Comparison of ENCODE assay signal across 7 cellular contexts in genomic region chr4:75990129-75990528, GRCh38. TPM values are rescaled to one million over a fixed set of nuclear protein-coding genes. Genes with fewer than 3 reads are reported as not detected.
DNase-seq lines count a peak whose midpoint lies in the region; FAIRE-seq and TF ChIP-seq lines count a peak whose summit lies in the region.
"Had no signal": no experiment of that assay in that cellular context is flagged by ENCODE, and none has a peak within 500 bp of the region (broad histone marks: within the 10 kb centered on the region; RNA-seq: fewer than 3 reads in every experiment).

No MANE protein-coding gene starts in this region.

- H4K20me1 ChIP-seq in OCI-LY1 (ENCODE audit: insufficient read depth, low read length) (no peaks in the 10 kb centered on the region), endothelial cell of umbilical vein (replicated peaks; ENCODE audit: control insufficient read depth, extremely low read depth, insufficient read depth, low read length) (no peaks in the 10 kb centered on the region)

- H3K9me1 ChIP-seq in endothelial cell of umbilical vein (replicated peaks; ENCODE audit: control insufficient read depth, extremely low read depth, insufficient read depth, low read length) = no peaks in the 10 kb centered on the region

- H3K4me3 ChIP-seq in OCI-LY1 (ENCODE audit: low read depth, low read length, poor library complexity, severe bottlenecking) = peak overlapping the region; percentile 95
- H3K4me3 ChIP-seq in endothelial cell of umbilical vein (replicated peaks in 1 of 3; ENCODE audit: insufficient read depth in 1 of 3, low read depth in 1 of 3, low read length in 3 of 3) = peak overlapping the region; percentile 61 to 92 (median 91)
- H3K4me3 ChIP-seq in small intestine (ENCODE audit: low read depth in 1 of 2, low read length in 2 of 2) = peak overlapping the region; percentile 79 to 93

- 0 out of 2 replicates have a peak, but pooled peaks cover 15% of the 10 kb centered on the region for H3K36me3 ChIP-seq in OCI-LY1 (ENCODE audit: insufficient read depth, low read length)
- no peaks in the 10 kb centered on the region for H3K36me3 ChIP-seq in endothelial cell of umbilical vein (ENCODE audit: control insufficient read depth in 2 of 2, extremely low read depth in 1 of 2, insufficient read depth in 2 of 2, low read length in 2 of 2)
- no peaks in the 10 kb centered on the region for H3K36me3 ChIP-seq in small intestine (ENCODE audit: control insufficient read depth in 2 of 2, insufficient read depth in 2 of 2, low read length in 2 of 2)

- H3K9ac ChIP-seq in OCI-LY1 (ENCODE audit: low read length) = peak overlapping the region; percentile 95
- peak overlapping the region; percentile 88 for H3K9ac ChIP-seq in endothelial cell of umbilical vein (replicated peaks; ENCODE audit: extremely low read depth, insufficient read depth, low read length)

- H2AFZ ChIP-seq in OCI-LY1 (ENCODE audit: low read length) (no peak overlapping the region), endothelial cell of umbilical vein (ENCODE audit: low read depth, low read length) (peak overlapping the region; percentile 75)

- 0 to 1% (median 0%) methylated on average over 17 of the region's 17 CpGs for whole genome bisulfite sequencing in small intestine, 3 donors

- intact Hi-C loops in endothelial cell of umbilical vein (cut with micrococcal nuclease) = loop anchor here (2.0 to 5.0 kb wide), 2 partner anchors 97 to 159 kb away; partner anchors contain the start of gene NUP54

- H3K27me3 ChIP-seq in OCI-LY1 (ENCODE audit: insufficient read depth, low read length) = no peaks in the 10 kb centered on the region
- H3K27me3 ChIP-seq in endothelial cell of umbilical vein (ENCODE audit: control insufficient read depth in 2 of 2, insufficient read depth in 2 of 2, low read length in 2 of 2) = peaks cover 7 to 8% of the 10 kb centered on the region in 2 experiments
- H3K27me3 ChIP-seq in small intestine (ENCODE audit: control insufficient read depth in 2 of 2, insufficient read depth in 2 of 2, low read length in 2 of 2) = no peaks in the 10 kb centered on the region

- peak; percentile 42 for DNase-seq in endothelial cell of umbilical vein (ENCODE audit: low read depth, low spot score)
- no peak for DNase-seq in small intestine
- no peak for DNase-seq in NCI-H510A treated with DMSO at 0.1 percent for 48 hours (lab: John Stamatoyannopoulos, UW)
- no peak for DNase-seq in activated CD4-positive, CD25-positive, alpha-beta regulatory T cell (lab: John Stamatoyannopoulos, UW)
- no peak for DNase-seq in T1000 (lab: John Stamatoyannopoulos, UW)

- no peak for TF ChIP-seq CTCF in OCI-LY1 (IDR thresholded peaks at IDR 0.05; ENCODE audit: low read length)
- no peak for TF ChIP-seq CTCF in endothelial cell of umbilical vein (IDR thresholded peaks at IDR 0.05; ENCODE audit: extremely low read depth in 1 of 2, insufficient read depth in 1 of 2, low read depth in 1 of 2, low read length in 2 of 2)

- CTCF ChIA-PET in endothelial cell of umbilical vein (lab: Charles Lee) = interaction anchor here (0.8 to 3.5 kb wide), 7 partner anchors 12 to 167 kb away, joined by 3 to 19 read pairs (median 4); partner anchors contain the start of gene NAAA

- H3K79me2 ChIP-seq in OCI-LY1 (ENCODE audit: insufficient read depth, low read length) (peaks cover 53% of the 10 kb centered on the region), endothelial cell of umbilical vein (ENCODE audit: control insufficient read depth, insufficient read depth, low read length) (peaks cover 54% of the 10 kb centered on the region)

- no peaks in the 10 kb centered on the region for H3K9me2 ChIP-seq in OCI-LY1 (ENCODE audit: low read depth, low read length)

- no peaks in the 10 kb centered on the region for H3F3A ChIP-seq in OCI-LY1 (ENCODE audit: insufficient read depth, low read length)

- dilution Hi-C loops in endothelial cell of umbilical vein (cut with MboI; ENCODE audit: extremely low pct_ligation_motif_present, low sequenced_read_pairs) = no loop called here

- TF ChIP-seq POLR2A in endothelial cell of umbilical vein (IDR thresholded peaks at IDR 0.05; ENCODE audit: low read depth, low read length) = no peak

- BruUV-seq in endothelial cell of umbilical vein (replicated peaks; lab: Mats Ljungman, UMichigan) = no TSS peak

- POLR2A ChIA-PET in endothelial cell of umbilical vein (lab: Charles Lee) = interaction anchor here (0.8 kb wide), 1 partner anchor 208 kb away, joined by 3 read pairs; no protein-coding TSS in a partner anchor

- H3K4me2 ChIP-seq in OCI-LY1 (ENCODE audit: low read length) = peak overlapping the region; percentile 91
- peak overlapping the region; percentile 94 for H3K4me2 ChIP-seq in endothelial cell of umbilical vein (ENCODE audit: insufficient read depth, low read length)

- H3K27ac ChIP-seq in OCI-LY1 (ENCODE audit: low read depth, low read length, poor library complexity, severe bottlenecking) = no peak overlapping the region
- H3K27ac ChIP-seq in endothelial cell of umbilical vein (ENCODE audit: insufficient read depth, low read depth, low read length) = peak overlapping the region; percentile 84
- peak overlapping the region in 1 of 2 donors; percentile 66 for H3K27ac ChIP-seq in small intestine (ENCODE audit: low read depth in 1 of 2, low read length in 1 of 2)

- no peak for FAIRE-seq in endothelial cell of umbilical vein (lab: Jason Lieb, UNC)
- no peak for FAIRE-seq in small intestine (lab: Jason Lieb, UNC)

- peaks cover 15% of the 10 kb centered on the region for H3K4me1 ChIP-seq in OCI-LY1 (ENCODE audit: insufficient read depth, low read length, severe bottlenecking)
- peaks cover 10% of the 10 kb centered on the region for H3K4me1 ChIP-seq in endothelial cell of umbilical vein (ENCODE audit: control insufficient read depth, extremely low read depth, insufficient read depth, low read length)
- H3K4me1 ChIP-seq in small intestine (ENCODE audit: control insufficient read depth in 2 of 2, insufficient read depth in 1 of 2, low read depth in 1 of 2, low read length in 1 of 2) = peaks cover 2 to 11% of the 10 kb centered on the region in 2 donors

- no peaks in the 10 kb centered on the region for H3K9me3 ChIP-seq in OCI-LY1 (ENCODE audit: low read length)
- H3K9me3 ChIP-seq in endothelial cell of umbilical vein (replicated peaks; ENCODE audit: control insufficient read depth, insufficient read depth, low read length) = no peaks in the 10 kb centered on the region
- H3K9me3 ChIP-seq in small intestine (ENCODE audit: control insufficient read depth, low read depth) = no peaks in the 10 kb centered on the region

TF ChIP-seq in endothelial cell of umbilical vein, 7 proteins besides CTCF, POLR2A, EP300 and RAD21 (continues in another document):
- TF ChIP-seq FOS (IDR thresholded peaks at IDR 0.05; ENCODE audit: borderline replicate concordance, insufficient read depth, low read length) = no peak

RNA-seq across cellular contexts. Expression of gene SDAD1, which starts 0.6 kb away (rescaled TPM):
- total RNA-seq in endothelial cell of umbilical vein = 32.3 and 37.5 TPM in 2 replicates
- polyA plus RNA-seq in endothelial cell of umbilical vein (6.0 and 7.9 TPM in 2 replicates), small intestine (10 to 100 TPM in 2 of 3 donors, 1 to 10 TPM in 1; 9.7 to 16.7 (median 11.9) TPM)
- 12.5 and 12.8 TPM in 2 replicates for polyA plus RNA-seq in endothelial cell of umbilical vein (2011; cell fraction: cytosol; rRNA removed)
- polyA plus RNA-seq in endothelial cell of umbilical vein (2011; cell fraction: nucleus; rRNA removed) = 18.5 and 20.3 TPM in 2 replicates
- polyA plus RNA-seq in endothelial cell of umbilical vein (2012) = 21.9 and 30.5 TPM in 2 replicates
- polyA minus RNA-seq in endothelial cell of umbilical vein = 11.2 and 13.1 TPM in 2 replicates
- polyA minus RNA-seq in endothelial cell of umbilical vein (2011; cell fraction: cytosol; rRNA and poly(A)+ RNA removed) = 9.1 TPM
- polyA minus RNA-seq in endothelial cell of umbilical vein (2011; cell fraction: nucleus; rRNA and poly(A)+ RNA removed) = 18.6 and 21.8 TPM in 2 replicates

RNA-seq across cellular contexts. Expression of gene CXCL9, which starts 17.2 kb away (rescaled TPM):
- total RNA-seq in endothelial cell of umbilical vein = not detected in 2 replicates
- polyA plus RNA-seq in endothelial cell of umbilical vein (not detected in 2 replicates), small intestine (1 to 10 TPM in 2 of 3 donors, not detected in 1; 2.7 to 4.1 TPM)
- not detected in 2 replicates for polyA plus RNA-seq in endothelial cell of umbilical vein (2011; cell fraction: cytosol; rRNA removed)
- not detected in 2 replicates for polyA plus RNA-seq in endothelial cell of umbilical vein (2011; cell fraction: nucleus; rRNA removed)
- not detected in 2 replicates for polyA plus RNA-seq in endothelial cell of umbilical vein (2012)
- polyA minus RNA-seq in endothelial cell of umbilical vein = not detected in 2 replicates
- polyA minus RNA-seq in endothelial cell of umbilical vein (2011; cell fraction: cytosol; rRNA and poly(A)+ RNA removed) = not detected
- not detected in 2 replicates for polyA minus RNA-seq in endothelial cell of umbilical vein (2011; cell fraction: nucleus; rRNA and poly(A)+ RNA removed)
- total RNA-seq: myocyte had no signal

RNA-seq across cellular contexts. Expression of gene CXCL10, which starts 33.2 kb away (rescaled TPM):
- not detected in 2 replicates for total RNA-seq in endothelial cell of umbilical vein
- polyA plus RNA-seq in endothelial cell of umbilical vein (0.18 and 0.25 TPM in 2 replicates), small intestine (1 to 10 TPM in 2 of 3 donors, not detected in 1; 2.4 to 8.1 TPM)
- polyA plus RNA-seq in endothelial cell of umbilical vein (2011; cell fraction: cytosol; rRNA removed) = 0.15 and 0.17 TPM in 2 replicates
- polyA plus RNA-seq in endothelial cell of umbilical vein (2011; cell fraction: nucleus; rRNA removed) = not detected in 2 replicates
- not detected in 2 replicates for polyA plus RNA-seq in endothelial cell of umbilical vein (2012)
- polyA minus RNA-seq in endothelial cell of umbilical vein = not detected in 2 replicates
- not detected for polyA minus RNA-seq in endothelial cell of umbilical vein (2011; cell fraction: cytosol; rRNA and poly(A)+ RNA removed)
- polyA minus RNA-seq in endothelial cell of umbilical vein (2011; cell fraction: nucleus; rRNA and poly(A)+ RNA removed) = not detected in 2 replicates
- total RNA-seq: myocyte had no signal

RNA-seq across cellular contexts. Expression of gene CXCL11, which starts 45.7 kb away (rescaled TPM):
- total RNA-seq in endothelial cell of umbilical vein = 0.55 and 1.1 TPM in 2 replicates
- polyA plus RNA-seq in endothelial cell of umbilical vein (0.91 and 1.0 TPM in 2 replicates), small intestine (1 to 10 TPM in 1 of 3 donors, not detected in 2; 1.3 TPM)
- polyA plus RNA-seq in endothelial cell of umbilical vein (2011; cell fraction: cytosol; rRNA removed) = 0.90 and 1.3 TPM in 2 replicates
- polyA plus RNA-seq in endothelial cell of umbilical vein (2011; cell fraction: nucleus; rRNA removed) = 0.14 and 0.36 TPM in 2 replicates
- 1.9 and 4.0 TPM in 2 replicates for polyA plus RNA-seq in endothelial cell of umbilical vein (2012)
- 0.17 and 0.74 TPM in 2 replicates for polyA minus RNA-seq in endothelial cell of umbilical vein
- not detected for polyA minus RNA-seq in endothelial cell of umbilical vein (2011; cell fraction: cytosol; rRNA and poly(A)+ RNA removed)
- not detected in 2 replicates for polyA minus RNA-seq in endothelial cell of umbilical vein (2011; cell fraction: nucleus; rRNA and poly(A)+ RNA removed)
- total RNA-seq: myocyte had no signal

RNA-seq across cellular contexts. Expression of gene NAAA, which starts 49.3 kb away (rescaled TPM):
- 15.3 and 20.3 TPM in 2 replicates for total RNA-seq in endothelial cell of umbilical vein
- 20.2 and 24.4 TPM in 2 replicates for polyA plus RNA-seq in endothelial cell of umbilical vein
- polyA plus RNA-seq in endothelial cell of umbilical vein (2011; cell fraction: cytosol; rRNA removed) = 17.6 and 23.4 TPM in 2 replicates
- polyA plus RNA-seq in endothelial cell of umbilical vein (2011; cell fraction: nucleus; rRNA removed) = 10.9 and 12.0 TPM in 2 replicates
- polyA plus RNA-seq in endothelial cell of umbilical vein (2012) = 10.4 and 12.2 TPM in 2 replicates
- 22.3 and 27.3 TPM in 2 replicates for polyA minus RNA-seq in endothelial cell of umbilical vein
- polyA minus RNA-seq in endothelial cell of umbilical vein (2011; cell fraction: cytosol; rRNA and poly(A)+ RNA removed) = 18.7 TPM
- 7.7 and 10.7 TPM in 2 replicates for polyA minus RNA-seq in endothelial cell of umbilical vein (2011; cell fraction: nucleus; rRNA and poly(A)+ RNA removed)
- polyA plus RNA-seq in small intestine = 10 to 100 TPM; 11.4 to 26.8 (median 19.7) TPM
